Comparison of ENCODE assay signal across 1 cellular context in the genomic region with DNA sequence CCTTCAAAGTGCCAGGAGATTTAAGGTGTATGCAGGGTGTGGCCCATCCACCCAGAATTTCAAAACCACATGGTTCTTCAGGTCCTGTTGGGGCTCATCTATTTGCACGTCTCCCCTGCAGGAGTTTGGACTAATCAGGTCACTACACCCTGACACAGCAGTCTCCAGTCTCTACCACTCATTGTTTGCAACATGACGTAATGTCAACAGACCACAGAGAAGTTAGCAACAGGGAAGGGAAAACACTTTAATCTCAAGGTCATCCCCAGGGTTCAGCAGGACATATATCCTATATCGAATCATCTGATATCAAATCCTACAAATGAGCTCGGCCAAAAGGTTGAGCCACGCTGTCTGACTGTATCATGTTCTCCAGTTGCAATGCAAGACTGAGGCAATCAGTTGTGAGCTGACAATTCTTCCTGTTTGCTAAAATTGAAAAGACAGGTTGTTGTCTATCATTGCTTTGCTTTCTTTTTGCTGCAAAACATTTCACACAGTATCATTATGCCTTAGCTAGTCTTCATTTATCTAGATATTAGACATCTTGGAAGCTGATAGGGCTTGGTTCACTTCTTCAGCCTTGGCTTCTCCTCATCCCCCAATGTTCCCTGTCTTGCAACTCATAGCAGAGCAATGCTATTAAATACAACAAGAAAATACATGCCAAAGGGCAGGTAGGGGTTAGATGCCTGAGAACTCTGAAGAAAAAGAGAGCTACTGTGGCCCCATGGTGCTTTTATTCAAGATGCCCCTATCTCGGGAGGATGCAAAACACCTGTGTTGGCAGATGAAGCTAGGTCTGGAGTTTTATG.
A peak's percentile ranks its signal among the peaks of the same experiment; 100 is the strongest.
TF ChIP-seq lines count a peak whose summit lies in the region.

No MANE protein-coding gene starts in this region.

TF ChIP-seq in HepG2, 621 proteins besides CTCF, POLR2A, EP300 and RAD21 (continued from another document and continues in another):
- TF ChIP-seq THYN1 (CRISPR knock-in tag; IDR thresholded peaks at IDR 0.05; ENCODE audit: borderline replicate concordance, low read depth) = no peak
- TF ChIP-seq MATR3 (CRISPR knock-in tag; IDR thresholded peaks at IDR 0.05) = no peak
- TF ChIP-seq, protein P1, sequence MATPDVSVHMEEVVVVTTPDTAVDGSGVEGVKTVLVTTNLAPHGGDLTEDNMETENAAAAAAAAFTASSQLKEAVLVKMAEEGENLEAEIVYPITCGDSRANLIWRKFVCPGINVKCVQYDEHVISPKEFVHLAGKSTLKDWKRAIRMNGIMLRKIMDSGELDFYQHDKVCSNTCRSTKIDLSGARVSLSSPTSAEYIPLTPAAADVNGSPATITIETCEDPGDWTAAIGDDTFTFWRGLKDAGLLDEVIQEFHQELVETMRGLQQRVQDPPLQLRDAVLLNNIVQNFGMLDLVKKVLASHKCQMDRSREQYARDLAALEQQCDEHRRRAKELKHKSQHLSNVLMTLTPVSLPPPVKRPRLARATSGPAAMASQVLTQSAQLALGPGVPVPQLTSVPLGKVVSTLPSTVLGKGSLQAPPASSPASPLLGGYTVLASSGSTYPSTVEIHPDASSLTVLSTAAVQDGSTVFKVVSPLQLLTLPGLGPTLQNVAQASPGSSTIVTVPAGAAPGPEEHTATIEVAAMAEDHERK (CRISPR knock-in tag; IDR thresholded peaks at IDR 0.05; ENCODE audit: low read depth) = no peak
- no peak for TF ChIP-seq CBX1 (IDR thresholded peaks at IDR 0.05; ENCODE audit: low read depth)
- TF ChIP-seq, protein P2, sequence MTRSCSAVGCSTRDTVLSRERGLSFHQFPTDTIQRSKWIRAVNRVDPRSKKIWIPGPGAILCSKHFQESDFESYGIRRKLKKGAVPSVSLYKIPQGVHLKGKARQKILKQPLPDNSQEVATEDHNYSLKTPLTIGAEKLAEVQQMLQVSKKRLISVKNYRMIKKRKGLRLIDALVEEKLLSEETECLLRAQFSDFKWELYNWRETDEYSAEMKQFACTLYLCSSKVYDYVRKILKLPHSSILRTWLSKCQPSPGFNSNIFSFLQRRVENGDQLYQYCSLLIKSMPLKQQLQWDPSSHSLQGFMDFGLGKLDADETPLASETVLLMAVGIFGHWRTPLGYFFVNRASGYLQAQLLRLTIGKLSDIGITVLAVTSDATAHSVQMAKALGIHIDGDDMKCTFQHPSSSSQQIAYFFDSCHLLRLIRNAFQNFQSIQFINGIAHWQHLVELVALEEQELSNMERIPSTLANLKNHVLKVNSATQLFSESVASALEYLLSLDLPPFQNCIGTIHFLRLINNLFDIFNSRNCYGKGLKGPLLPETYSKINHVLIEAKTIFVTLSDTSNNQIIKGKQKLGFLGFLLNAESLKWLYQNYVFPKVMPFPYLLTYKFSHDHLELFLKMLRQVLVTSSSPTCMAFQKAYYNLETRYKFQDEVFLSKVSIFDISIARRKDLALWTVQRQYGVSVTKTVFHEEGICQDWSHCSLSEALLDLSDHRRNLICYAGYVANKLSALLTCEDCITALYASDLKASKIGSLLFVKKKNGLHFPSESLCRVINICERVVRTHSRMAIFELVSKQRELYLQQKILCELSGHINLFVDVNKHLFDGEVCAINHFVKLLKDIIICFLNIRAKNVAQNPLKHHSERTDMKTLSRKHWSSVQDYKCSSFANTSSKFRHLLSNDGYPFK (CRISPR knock-in tag; IDR thresholded peaks at IDR 0.05; ENCODE audit: borderline replicate concordance) = no peak
- TF ChIP-seq SKI (IDR thresholded peaks at IDR 0.05; ENCODE audit: partially characterized antibody) = no peak
- TF ChIP-seq, protein P3, sequence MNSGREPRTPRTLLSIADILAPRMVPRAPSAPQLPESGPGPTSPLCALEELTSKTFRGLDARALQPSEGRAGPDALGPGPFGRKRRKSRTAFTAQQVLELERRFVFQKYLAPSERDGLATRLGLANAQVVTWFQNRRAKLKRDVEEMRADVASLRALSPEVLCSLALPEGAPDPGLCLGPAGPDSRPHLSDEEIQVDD (CRISPR knock-in tag; IDR thresholded peaks at IDR 0.05; ENCODE audit: borderline replicate concordance) = no peak
- no peak for TF ChIP-seq DNMT3B (CRISPR knock-in tag; conservative IDR thresholded peaks at IDR 0.05)
- TF ChIP-seq HES4 (CRISPR knock-in tag; IDR thresholded peaks at IDR 0.05; ENCODE audit: borderline replicate concordance) = no peak
- TF ChIP-seq, protein P4, sequence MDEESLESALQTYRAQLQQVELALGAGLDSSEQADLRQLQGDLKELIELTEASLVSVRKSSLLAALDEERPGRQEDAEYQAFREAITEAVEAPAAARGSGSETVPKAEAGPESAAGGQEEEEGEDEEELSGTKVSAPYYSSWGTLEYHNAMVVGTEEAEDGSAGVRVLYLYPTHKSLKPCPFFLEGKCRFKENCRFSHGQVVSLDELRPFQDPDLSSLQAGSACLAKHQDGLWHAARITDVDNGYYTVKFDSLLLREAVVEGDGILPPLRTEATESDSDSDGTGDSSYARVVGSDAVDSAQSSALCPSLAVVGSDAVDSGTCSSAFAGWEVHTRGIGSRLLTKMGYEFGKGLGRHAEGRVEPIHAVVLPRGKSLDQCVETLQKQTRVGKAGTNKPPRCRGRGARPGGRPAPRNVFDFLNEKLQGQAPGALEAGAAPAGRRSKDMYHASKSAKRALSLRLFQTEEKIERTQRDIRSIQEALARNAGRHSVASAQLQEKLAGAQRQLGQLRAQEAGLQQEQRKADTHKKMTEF (CRISPR knock-in tag; IDR thresholded peaks at IDR 0.05) = no peak
- TF ChIP-seq ZEB1 (IDR thresholded peaks at IDR 0.05; ENCODE audit: insufficient replicate concordance, low read depth) = no peak
- TF ChIP-seq, protein P5, sequence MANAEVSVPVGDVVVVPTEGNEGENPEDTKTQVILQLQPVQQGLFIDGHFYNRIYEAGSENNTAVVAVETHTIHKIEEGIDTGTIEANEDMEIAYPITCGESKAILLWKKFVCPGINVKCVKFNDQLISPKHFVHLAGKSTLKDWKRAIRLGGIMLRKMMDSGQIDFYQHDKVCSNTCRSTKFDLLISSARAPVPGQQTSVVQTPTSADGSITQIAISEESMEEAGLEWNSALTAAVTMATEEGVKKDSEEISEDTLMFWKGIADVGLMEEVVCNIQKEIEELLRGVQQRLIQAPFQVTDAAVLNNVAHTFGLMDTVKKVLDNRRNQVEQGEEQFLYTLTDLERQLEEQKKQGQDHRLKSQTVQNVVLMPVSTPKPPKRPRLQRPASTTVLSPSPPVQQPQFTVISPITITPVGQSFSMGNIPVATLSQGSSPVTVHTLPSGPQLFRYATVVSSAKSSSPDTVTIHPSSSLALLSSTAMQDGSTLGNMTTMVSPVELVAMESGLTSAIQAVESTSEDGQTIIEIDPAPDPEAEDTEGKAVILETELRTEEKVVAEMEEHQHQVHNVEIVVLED (CRISPR knock-in tag; IDR thresholded peaks at IDR 0.05; ENCODE audit: borderline replicate concordance) = no peak
- no peak for TF ChIP-seq TBP (CRISPR knock-in tag; IDR thresholded peaks at IDR 0.05)
- no peak for TF ChIP-seq ZNF572 (CRISPR knock-in tag; IDR thresholded peaks at IDR 0.05)
- no peak for TF ChIP-seq NFYB (CRISPR knock-in tag; IDR thresholded peaks at IDR 0.05)
- peak; percentile 90 for TF ChIP-seq ELF3 (CRISPR knock-in tag; IDR thresholded peaks at IDR 0.05)
- no peak for TF ChIP-seq GATAD1 (CRISPR knock-in tag; IDR thresholded peaks at IDR 0.05)
- TF ChIP-seq HDAC1 (CRISPR knock-in tag; IDR thresholded peaks at IDR 0.05) = peak; percentile 75
- TF ChIP-seq CHD2 (IDR thresholded peaks at IDR 0.05; ENCODE audit: low read depth, low read length) = no peak
- no peak for TF ChIP-seq JDP2 (CRISPR knock-in tag; IDR thresholded peaks at IDR 0.05; ENCODE audit: borderline replicate concordance)
- TF ChIP-seq ZBTB21 (CRISPR knock-in tag; IDR thresholded peaks at IDR 0.05) = peak; percentile 49; the same call in 1 of the 2 replicates
- TF ChIP-seq, protein P6, sequence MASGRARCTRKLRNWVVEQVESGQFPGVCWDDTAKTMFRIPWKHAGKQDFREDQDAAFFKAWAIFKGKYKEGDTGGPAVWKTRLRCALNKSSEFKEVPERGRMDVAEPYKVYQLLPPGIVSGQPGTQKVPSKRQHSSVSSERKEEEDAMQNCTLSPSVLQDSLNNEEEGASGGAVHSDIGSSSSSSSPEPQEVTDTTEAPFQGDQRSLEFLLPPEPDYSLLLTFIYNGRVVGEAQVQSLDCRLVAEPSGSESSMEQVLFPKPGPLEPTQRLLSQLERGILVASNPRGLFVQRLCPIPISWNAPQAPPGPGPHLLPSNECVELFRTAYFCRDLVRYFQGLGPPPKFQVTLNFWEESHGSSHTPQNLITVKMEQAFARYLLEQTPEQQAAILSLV (CRISPR knock-in tag; IDR thresholded peaks at IDR 0.05; ENCODE audit: borderline replicate concordance) = no peak
- 0 out of 2 replicates have a peak, but pooled peaks have one; percentile 4 for TF ChIP-seq BHLHE40 (IDR thresholded peaks at IDR 0.05; ENCODE audit: low read length)
- TF ChIP-seq MED1 (CRISPR knock-in tag; IDR thresholded peaks at IDR 0.05) = peak; percentile 88
- no peak for TF ChIP-seq SP4 (CRISPR knock-in tag; IDR thresholded peaks at IDR 0.05)
- no peak for TF ChIP-seq SSRP1 (CRISPR knock-in tag; IDR thresholded peaks at IDR 0.05)
- TF ChIP-seq ZNF124 (CRISPR knock-in tag; IDR thresholded peaks at IDR 0.05) = no peak
- no peak for TF ChIP-seq ZFP90 (CRISPR knock-in tag; IDR thresholded peaks at IDR 0.05; ENCODE audit: borderline replicate concordance)
- no peak for TF ChIP-seq ZNF629 (CRISPR knock-in tag; conservative IDR thresholded peaks at IDR 0.05)
- TF ChIP-seq KLF16 (CRISPR knock-in tag; IDR thresholded peaks at IDR 0.05) = peak in 1 of 2 experiments; percentile 81; a peak in 2 of 4 replicates
- no peak for TF ChIP-seq ZNF788 (CRISPR knock-in tag; IDR thresholded peaks at IDR 0.05; ENCODE audit: borderline replicate concordance)
- TF ChIP-seq, protein P7, sequence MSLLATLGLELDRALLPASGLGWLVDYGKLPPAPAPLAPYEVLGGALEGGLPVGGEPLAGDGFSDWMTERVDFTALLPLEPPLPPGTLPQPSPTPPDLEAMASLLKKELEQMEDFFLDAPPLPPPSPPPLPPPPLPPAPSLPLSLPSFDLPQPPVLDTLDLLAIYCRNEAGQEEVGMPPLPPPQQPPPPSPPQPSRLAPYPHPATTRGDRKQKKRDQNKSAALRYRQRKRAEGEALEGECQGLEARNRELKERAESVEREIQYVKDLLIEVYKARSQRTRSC (CRISPR knock-in tag; IDR thresholded peaks at IDR 0.05; ENCODE audit: low read depth) = no peak
- TF ChIP-seq ZC3H4 (CRISPR knock-in tag; IDR thresholded peaks at IDR 0.05; ENCODE audit: borderline replicate concordance) = no peak
- 0 out of 2 replicates have a peak, but pooled peaks have one; percentile 37 for TF ChIP-seq KLF12 (CRISPR knock-in tag; IDR thresholded peaks at IDR 0.05; ENCODE audit: borderline replicate concordance)
- no peak for TF ChIP-seq ZKSCAN5 (CRISPR knock-in tag; IDR thresholded peaks at IDR 0.05)
- no peak for TF ChIP-seq ZNF619 (CRISPR knock-in tag; IDR thresholded peaks at IDR 0.05)
- no peak for TF ChIP-seq ZC3H13 (CRISPR knock-in tag; IDR thresholded peaks at IDR 0.05)
- peak; percentile 55; the same call in 1 of the 2 replicates for TF ChIP-seq MEIS2 (CRISPR knock-in tag; IDR thresholded peaks at IDR 0.05)
- peak; percentile 80 for TF ChIP-seq SAP130 (CRISPR knock-in tag; IDR thresholded peaks at IDR 0.05; ENCODE audit: low read depth)
- TF ChIP-seq ZFP82 (CRISPR knock-in tag; IDR thresholded peaks at IDR 0.05; ENCODE audit: borderline replicate concordance) = no peak
- TF ChIP-seq ZNF768 (CRISPR knock-in tag; IDR thresholded peaks at IDR 0.05) = no peak
- TF ChIP-seq PITX1 (CRISPR knock-in tag; IDR thresholded peaks at IDR 0.05) = peak; percentile 40; the same call in 1 of the 2 replicates
- no peak for TF ChIP-seq ZNF737 (CRISPR knock-in tag; IDR thresholded peaks at IDR 0.05; ENCODE audit: borderline replicate concordance)
- no peak for TF ChIP-seq ZNF44 (CRISPR knock-in tag; IDR thresholded peaks at IDR 0.05)
- no peak for TF ChIP-seq ZNF614 (CRISPR knock-in tag; IDR thresholded peaks at IDR 0.05; ENCODE audit: borderline replicate concordance)
- no peak for TF ChIP-seq SIX4 (CRISPR knock-in tag; IDR thresholded peaks at IDR 0.05)
- no peak for TF ChIP-seq BRD4 (CRISPR knock-in tag; IDR thresholded peaks at IDR 0.05)
- TF ChIP-seq ATM (IDR thresholded peaks at IDR 0.05; ENCODE audit: borderline replicate concordance) = no peak
- no peak for TF ChIP-seq TP53 (CRISPR knock-in tag; conservative IDR thresholded peaks at IDR 0.05)
- TF ChIP-seq KDM2A (CRISPR knock-in tag; IDR thresholded peaks at IDR 0.05; ENCODE audit: borderline replicate concordance, low read depth) = no peak
- no peak for TF ChIP-seq ZNF225 (CRISPR knock-in tag; IDR thresholded peaks at IDR 0.05)
- TF ChIP-seq, protein P8, sequence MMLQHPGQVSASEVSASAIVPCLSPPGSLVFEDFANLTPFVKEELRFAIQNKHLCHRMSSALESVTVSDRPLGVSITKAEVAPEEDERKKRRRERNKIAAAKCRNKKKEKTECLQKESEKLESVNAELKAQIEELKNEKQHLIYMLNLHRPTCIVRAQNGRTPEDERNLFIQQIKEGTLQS (CRISPR knock-in tag; IDR thresholded peaks at IDR 0.05) = no peak; the same call in 1 of the 2 replicates
